Comparison of ENCODE assay signal across 38 cellular contexts in the genomic region with DNA sequence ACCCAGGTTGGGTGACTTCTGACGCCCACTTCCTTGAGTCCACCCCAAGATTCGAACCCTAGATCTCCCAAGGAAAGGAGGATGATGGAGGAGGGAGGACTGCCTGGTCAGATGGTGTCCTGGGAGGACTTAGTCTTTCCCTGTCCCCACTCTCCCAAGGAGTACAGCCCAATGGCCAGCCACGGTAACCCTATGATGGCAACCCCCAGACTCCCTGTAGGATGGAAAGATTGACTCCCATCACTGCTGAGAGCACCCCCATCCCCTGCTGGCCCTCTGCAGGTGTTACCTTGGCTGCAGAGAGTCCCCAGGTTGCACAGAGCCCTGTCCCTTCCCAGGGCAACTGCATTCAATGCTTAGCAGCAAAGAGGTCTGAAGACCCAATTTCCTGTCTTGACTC. TPM values are rescaled to one million over a fixed set of nuclear protein-coding genes. Genes with fewer than 3 reads are reported as not detected.
"Had no signal": no experiment of that assay in that cellular context is flagged by ENCODE, and none has a peak within 500 bp of the region (broad histone marks: within the 10 kb centered on the region; RNA-seq: fewer than 3 reads in every experiment).

No MANE protein-coding gene starts in this region.

- DNase-seq: activated B cell treated with CpG ODN at 0.5 μM for 24 hours; activated CD4-positive, alpha-beta memory T cell treated with anti-CD3 and anti-CD28 coated beads for 36 hours; activated CD4-positive, alpha-beta T cell treated with anti-CD3 and anti-CD28 coated beads for 4 hours; activated CD4-positive, alpha-beta T cell treated with anti-CD3 and anti-CD28 coated beads, Interleukin-2, amount 10 ng/mL, durations not matched to agents 24 days and 14 days; activated CD4-positive, alpha-beta T cell treated with anti-CD3 and anti-CD28 coated beads, Interleukin-2, amount 50 U/mL, for 1 hour; activated CD4-positive, alpha-beta T cell treated with anti-CD3 and anti-CD28 coated beads, Interleukin-2, amount 50 U/mL, for 4 hours; activated CD4-positive, CD25-positive, alpha-beta regulatory T cell treated with anti-CD3 and anti-CD28 coated beads, Interleukin-2, amount 50 U/mL, for 72 hours; activated CD8-positive, alpha-beta memory T cell treated with anti-CD3 and anti-CD28 coated beads, Interleukin-2, amount 50 U/mL, for 4 hours; activated CD8-positive, alpha-beta T cell treated with anti-CD3 and anti-CD28 coated beads for 36 hours; activated effector memory CD4-positive, alpha-beta T cell treated with anti-CD3 and anti-CD28 coated beads, Interleukin-2, amount 50 U/mL, for 16 hours; activated gamma-delta T cell treated with Interleukin-2 at 50 U/mL for 16 hours; activated naive CD4-positive, alpha-beta T cell; activated naive CD4-positive, alpha-beta T cell treated with anti-CD3 and anti-CD28 coated beads for 36 hours; activated naive CD4-positive, alpha-beta T cell treated with anti-CD3 and anti-CD28 coated beads, Interleukin-2, amount 50 U/mL, for 16 hours; activated naive CD8-positive, alpha-beta T cell treated with anti-CD3 and anti-CD28 coated beads for 36 hours; activated T-cell treated with anti-CD3 and anti-CD28 coated beads for 4 hours; activated T-cell treated with anti-CD3 and anti-CD28 coated beads, Interleukin-2, amount 50 U/mL, for 1 hour; activated T-cell treated with anti-CD3 and anti-CD28 coated beads, Interleukin-2, amount 50 U/mL, for 4 hours; activated T-cell treated with anti-CD3 and anti-CD28 coated beads, Interleukin-2, amount 50 U/mL, for 72 hours; adrenal gland; amniotic stem cell; aorta; body of pancreas; brain microvascular endothelial cell; central memory CD4-positive, alpha-beta T cell; T-helper 1 cell; T-helper 2 cell; T-helper 9 cell had no signal

- H3K9me3 ChIP-seq: adrenal gland, body of pancreas, breast epithelium had no signal

- H3K4me3 ChIP-seq: adrenal gland, body of pancreas, breast epithelium had no signal

- H3K27ac ChIP-seq: adrenal gland, body of pancreas, brain microvascular endothelial cell, breast epithelium, VCaP had no signal

- FAIRE-seq: astrocyte, TTC549 had no signal

- H3K27me3 ChIP-seq: adrenal gland, body of pancreas, brain microvascular endothelial cell, breast epithelium had no signal

- H3K36me3 ChIP-seq: adrenal gland, brain microvascular endothelial cell, breast epithelium had no signal

- ATAC-seq: activated CD8-positive, alpha-beta T cell treated with anti-CD3 and anti-CD28 coated beads for 36 hours; activated naive CD4-positive, alpha-beta T cell treated with anti-CD3 and anti-CD28 coated beads, Interleukin-2, amount 50 U/mL, for 72 hours; activated T-cell treated with anti-CD3 and anti-CD28 coated beads, Interleukin-2, amount 50 U/mL, for 4 hours; activated T-cell treated with anti-CD3 and anti-CD28 coated beads, Interleukin-2, amount 50 U/mL, for 72 hours; activated T-helper 17 cell treated with anti-CD3 and anti-CD28 coated beads, Interleukin-2, amount 50 U/mL, for 72 hours; body of pancreas had no signal

- H3K4me1 ChIP-seq: adrenal gland, body of pancreas, breast epithelium had no signal

RNA-seq across cellular contexts. Expression of gene OCM2, which starts 50.6 kb away (rescaled TPM):
- total RNA-seq: activated B cell treated with CpG ODN at 0.5 μM for 24 hours; activated CD4-positive, alpha-beta memory T cell treated with anti-CD3 and anti-CD28 coated beads for 36 hours; activated CD4-positive, alpha-beta T cell treated with anti-CD3 and anti-CD28 coated beads, Interleukin-2, amount 10 ng/mL, durations not matched to agents 24 days and 14 days; activated CD8-positive, alpha-beta memory T cell treated with anti-CD3 and anti-CD28 coated beads for 36 hours; activated CD8-positive, alpha-beta T cell treated with anti-CD3 and anti-CD28 coated beads for 36 hours; activated naive CD4-positive, alpha-beta T cell treated with anti-CD3 and anti-CD28 coated beads for 36 hours; activated naive CD4-positive, alpha-beta T cell treated with anti-CD3 and anti-CD28 coated beads, Interleukin-2, amount 50 U/mL, for 72 hours; activated naive CD8-positive, alpha-beta T cell treated with anti-CD3 and anti-CD28 coated beads for 36 hours; activated T-cell treated with anti-CD3 and anti-CD28 coated beads, Interleukin-2, amount 50 U/mL, for 4 hours; activated T-cell treated with anti-CD3 and anti-CD28 coated beads, Interleukin-2, amount 50 U/mL, for 72 hours; activated T-helper 1 cell treated with anti-CD3 and anti-CD28 coated beads, Interleukin-12 subunit alpha, Interleukin-12 subunit beta, Interleukin-2, Interleukin-4 antibody, amounts not matched to agents 30 ng/mL and 10 ng/mL and 1 ng/mL, durations not matched to agents 14 hours and 24 hours and 36 hours; activated T-helper 17 cell treated with anti-CD3 and anti-CD28 coated beads, Interleukin-2, amount 50 U/mL, for 72 hours; adrenal gland; aorta; astrocyte; body of pancreas; breast epithelium; cardiac septum; cerebellum had no signal
- polyA plus RNA-seq: adrenal gland, aorta had no signal
